Comparison of ENCODE assay signal across 1 cellular context in genomic region chr15:61871926-61872522, GRCh38.
TF ChIP-seq lines count a peak whose summit lies in the region.

No MANE protein-coding gene starts in this region.

TF ChIP-seq in K562, 482 proteins besides CTCF, POLR2A, EP300 and RAD21 (continued from another document and continues in another):
- TF ChIP-seq ZZZ3 (IDR thresholded peaks at IDR 0.05) (no peak), HINFP (tag; conservative IDR thresholded peaks at IDR 0.05; ENCODE audit: low read depth) (no peak), MEIS2 (IDR thresholded peaks at IDR 0.05; ENCODE audit: partially characterized antibody) (peak; percentile 38), PBX2 (CRISPR knock-in tag; IDR thresholded peaks at IDR 0.05; ENCODE audit: low read depth) (no peak), PBX2 (tag; conservative IDR thresholded peaks at IDR 0.05; ENCODE audit: low read depth) (peak; percentile 24; the same call in 1 of the 2 replicates), PHF8 (IDR thresholded peaks at IDR 0.05; ENCODE audit: borderline replicate concordance, low read length) (no peak), FOXK2 (conservative IDR thresholded peaks at IDR 0.05 in 1 of 2, IDR thresholded peaks at IDR 0.05 in 1 of 2; ENCODE audit: low read depth in 2 of 2) (peak; percentile 42 to 56; a peak in 2 of 4 replicates), ZNF778 (CRISPR knock-in tag; IDR thresholded peaks at IDR 0.05) (no peak), ARNT (IDR thresholded peaks at IDR 0.05) (no peak), HMG20A (CRISPR knock-in tag; conservative IDR thresholded peaks at IDR 0.05) (no peak), ZKSCAN8 (CRISPR knock-in tag; IDR thresholded peaks at IDR 0.05) (no peak), KDM2B (CRISPR knock-in tag; IDR thresholded peaks at IDR 0.05) (no peak), CHD7 (IDR thresholded peaks at IDR 0.05; ENCODE audit: low read depth, low read length) (no peak), CTCFL (IDR thresholded peaks at IDR 0.05; ENCODE audit: borderline replicate concordance, insufficient read depth, low read depth, low read length, poor library complexity, severe bottlenecking) (no peak), ZKSCAN1 (IDR thresholded peaks at IDR 0.05; ENCODE audit: low read depth, low read length) (no peak), PHF21A (IDR thresholded peaks at IDR 0.05; ENCODE audit: borderline replicate concordance, low read depth) (no peak), CREM (IDR thresholded peaks at IDR 0.05; ENCODE audit: low read depth) (no peak), SP2 (IDR thresholded peaks at IDR 0.05; ENCODE audit: extremely low read depth, low read depth, low read length, poor library complexity, severe bottlenecking) (no peak), ILF3 (IDR thresholded peaks at IDR 0.05; ENCODE audit: borderline replicate concordance) (no peak), ZBTB49 (CRISPR knock-in tag; IDR thresholded peaks at IDR 0.05; ENCODE audit: borderline replicate concordance) (no peak), GATAD2B (IDR thresholded peaks at IDR 0.05; ENCODE audit: borderline replicate concordance) (no peak), DEAF1 (CRISPR knock-in tag; IDR thresholded peaks at IDR 0.05) (0 out of 2 replicates have a peak, but pooled peaks have one; percentile 20), SMARCE1 (IDR thresholded peaks at IDR 0.05) (no peak), RBM14 (IDR thresholded peaks at IDR 0.05; ENCODE audit: borderline replicate concordance, insufficient read depth, low read depth, low read length) (no peak), NKRF (IDR thresholded peaks at IDR 0.05; ENCODE audit: borderline replicate concordance) (no peak), ZNF57 (CRISPR knock-in tag; IDR thresholded peaks at IDR 0.05) (no peak), ARID3A (IDR thresholded peaks at IDR 0.05; ENCODE audit: borderline replicate concordance, low read depth, low read length) (no peak), ZFPM2 (CRISPR knock-in tag; IDR thresholded peaks at IDR 0.05) (no peak)
